10 cellular contexts compared by ENCODE assay signal in the genomic region with DNA sequence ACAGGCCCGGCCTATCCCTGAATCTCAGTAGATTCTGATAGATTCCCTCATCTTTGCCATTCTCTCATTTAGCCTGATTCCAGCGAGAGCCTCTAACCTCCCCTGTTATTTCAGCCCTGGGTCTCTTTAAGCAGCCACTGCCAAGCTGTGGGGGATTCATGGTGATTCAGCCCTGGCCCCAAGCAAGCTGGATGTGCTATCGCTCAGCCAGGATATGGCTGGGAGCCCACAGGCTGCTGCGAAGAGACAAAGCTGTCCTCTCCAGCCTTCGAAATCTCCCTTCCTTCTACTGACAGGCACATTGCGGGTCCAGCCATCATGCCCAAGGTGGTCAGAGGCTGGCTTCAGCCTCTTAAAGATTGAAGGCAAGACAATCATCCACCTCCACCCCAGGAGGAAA.
A peak's percentile ranks its signal among the peaks of the same experiment; 100 is the strongest.
DNase-seq lines count a peak whose midpoint lies in the region; FAIRE-seq and TF ChIP-seq lines count a peak whose summit lies in the region.
"Had no signal": no experiment of that assay in that cellular context is flagged by ENCODE, and none has a peak within 500 bp of the region (broad histone marks: within the 10 kb centered on the region; RNA-seq: fewer than 3 reads in every experiment).

No MANE protein-coding gene starts in this region.

- H3K4me3 ChIP-seq in H1 (ENCODE audit: extremely low read depth in 1 of 4, insufficient read depth in 2 of 4, low read depth in 3 of 4, low read length in 4 of 4), result no peak overlapping the region

- POLR2A ChIA-PET in H1 (lab: Charles Lee; ENCODE audit: partially characterized antibody), result no interaction called here

- no peak overlapping the region for H3K56ac ChIP-seq in H1 (replicated peaks; ENCODE audit: insufficient read length, low read depth, low read length)

- H3K79me2 ChIP-seq in H1 (ENCODE audit: control insufficient read depth in 1 of 2, insufficient read depth in 2 of 2, low read length in 2 of 2), result no peaks in the 10 kb centered on the region

- FAIRE-seq in H1 (lab: Jason Lieb, UNC), result no peak

- TF ChIP-seq CTCF in H1 (IDR thresholded peaks at IDR 0.05; ENCODE audit: control extremely low read depth in 1 of 3, insufficient read depth in 1 of 3, low read depth in 1 of 3, low read length in 3 of 3), result no peak

- no peak overlapping the region for H3K23ac ChIP-seq in H1 (ENCODE audit: insufficient read length)

- H2BK15ac ChIP-seq in H1 (ENCODE audit: low read length), result peak overlapping the region; percentile 73; the same call in 1 of the 2 replicates

- H3K23me2 ChIP-seq in H1 (ENCODE audit: low read depth, low read length), result no peaks in the 10 kb centered on the region

- no peaks in the 10 kb centered on the region for H3K79me1 ChIP-seq in H1 (ENCODE audit: low read depth, low read length)

- DNase-seq in AG08396 (ENCODE audit: low spot score) (peak; percentile 62), NCI-H446 treated with DMSO at 0.1 percent for 48 hours (lab: John Stamatoyannopoulos, UW) (peak; percentile 74), H1 (ENCODE audit: low read depth in 1 of 2, low spot score in 2 of 2) (no peak), myocyte (ENCODE audit: low read depth) (peak; percentile 38), H4 (ENCODE audit: low spot score) (no peak), GM19240 (ENCODE audit: insufficient read length, low spot score) (no peak), NCI-H146 (lab: John Stamatoyannopoulos, UW) (no peak), NCI-H1048 (lab: John Stamatoyannopoulos, UW) (no peak)
- DNase-seq: activated T-cell treated with anti-CD3 and anti-CD28 coated beads, Interleukin-2, amount 50 U/mL, for 72 hours; cortex of kidney had no signal

- H2BK12ac ChIP-seq in H1 (ENCODE audit: low read depth, low read length), result no peak overlapping the region

- WGBS in H1 (ENCODE audit: extremely low coverage in 1 of 2, insufficient coverage in 1 of 2, insufficient read length in 1 of 2, insufficient replicate concordance in 2 of 2, low coverage in 1 of 2, low lambda C conversion rate in 2 of 2, missing lambda C conversion rate in 1 of 2), 2 experiments, result 83% methylated on average over 6 of the region's 6 CpGs; no CpG with 5 or more reads in 1 of the 2 experiments

- CTCF ChIA-PET in H1 (lab: Charles Lee; ENCODE audit: partially characterized antibody), result interaction anchor here (1.2 kb wide), 3 partner anchors 13 to 49 kb away, joined by 3 read pairs; no protein-coding TSS in a partner anchor

- no peak for TF ChIP-seq RAD21 in H1 (IDR thresholded peaks at IDR 0.05 in 1 of 2, conservative IDR thresholded peaks at IDR 0.05 in 1 of 2; ENCODE audit: low read depth in 2 of 2, low read length in 2 of 2)

- no peaks in the 10 kb centered on the region for H3K27me3 ChIP-seq in H1 (replicated peaks in 1 of 4; ENCODE audit: control insufficient read depth in 3 of 4, extremely low read depth in 1 of 4, insufficient read depth in 3 of 4, low read length in 3 of 4)

- no peak for TF ChIP-seq EP300 in H1 (IDR thresholded peaks at IDR 0.05; ENCODE audit: borderline replicate concordance in 1 of 2, low read depth in 2 of 2, low read length in 2 of 2)

- no peak overlapping the region for H3K14ac ChIP-seq in H1 (ENCODE audit: insufficient read length)

- no peaks in the 10 kb centered on the region for H4K20me1 ChIP-seq in H1 (replicated peaks in 1 of 2; ENCODE audit: control insufficient read depth in 1 of 2, insufficient read depth in 2 of 2, low read length in 2 of 2)

- no peak overlapping the region for H3K4ac ChIP-seq in H1 (replicated peaks; ENCODE audit: insufficient read length, low read depth, low read length)

- peaks cover 0 to 26% (median 12%) of the 10 kb centered on the region in 4 experiments; a peak in 6 of 7 replicates for H3K4me1 ChIP-seq in H1 (replicated peaks in 1 of 4; ENCODE audit: control insufficient read depth in 3 of 4, insufficient read depth in 4 of 4, low read length in 3 of 4)

- H2BK20ac ChIP-seq in H1 (ENCODE audit: low read length), result no peak overlapping the region

- H3K36me3 ChIP-seq in H1 (ENCODE audit: control insufficient read depth in 2 of 4, insufficient read depth in 4 of 4, low read length in 3 of 4), result no peaks in the 10 kb centered on the region

- H2BK5ac ChIP-seq in H1 (ENCODE audit: low read depth, low read length), result no peak overlapping the region

- H2BK120ac ChIP-seq in H1 (replicated peaks; ENCODE audit: low read depth, low read length), result no peak overlapping the region

- H4K91ac ChIP-seq in H1 (replicated peaks; ENCODE audit: insufficient read length, low read length), result no peak overlapping the region

- H4K5ac ChIP-seq in H1 (ENCODE audit: insufficient read length, low read depth, low read length), result no peak overlapping the region

- H4K8ac ChIP-seq in H1 (ENCODE audit: extremely low read depth, insufficient read depth, low read length), result no peak overlapping the region

- H3K27ac ChIP-seq in H1 (ENCODE audit: low read depth, low read length), result no peak overlapping the region

- no peak overlapping the region for H3K18ac ChIP-seq in H1 (ENCODE audit: extremely low read depth, low read length)

- TF ChIP-seq POLR2A in H1 (IDR thresholded peaks at IDR 0.05; ENCODE audit: control extremely low read depth in 1 of 2, low read depth in 2 of 2, low read length in 2 of 2), result no peak

- no peak overlapping the region for H2AFZ ChIP-seq in H1 (ENCODE audit: low read length)

- no peak overlapping the region for H3K4me2 ChIP-seq in H1 (ENCODE audit: insufficient read depth in 1 of 2, low read depth in 2 of 2, low read length in 2 of 2)

- no peak overlapping the region for H3K9ac ChIP-seq in H1 (replicated peaks in 1 of 4; ENCODE audit: extremely low read depth in 1 of 4, low read depth in 3 of 4, low read length in 3 of 4)

- no peaks in the 10 kb centered on the region for H3K9me3 ChIP-seq in H1 (ENCODE audit: insufficient read depth in 2 of 2, low read depth in 1 of 2, low read length in 1 of 2)

- no peak overlapping the region for H2AK5ac ChIP-seq in H1 (ENCODE audit: low read depth, low read length)

TF ChIP-seq in H1, 55 proteins besides CTCF, POLR2A, EP300 and RAD21 (continues in another document):
- TF ChIP-seq TCF12 (IDR thresholded peaks at IDR 0.05; ENCODE audit: low read depth, low read length) (no peak), SIRT6 (IDR thresholded peaks at IDR 0.05; ENCODE audit: low read length) (no peak), JUND (IDR thresholded peaks at IDR 0.05; ENCODE audit: low read length) (no peak)

Comparison
In these comparisons a context has a peak if more than half of its experiments do, and no peak if none do; other contexts are left out.
1. DNase-seq: peak in AG08396 (single experiment), NCI-H446 treated with DMSO at 0.1 percent for 48 hours (single experiment) and myocyte (single experiment); none in H1 (0 of 2), H4 (single experiment), GM19240 (single experiment), NCI-H146 (single experiment) and NCI-H1048 (single experiment).